1 cellular context compared by ENCODE assay signal in genomic region chr17:68133370-68134045, GRCh38.
TF ChIP-seq lines count a peak whose summit lies in the region.

No MANE protein-coding gene starts in this region.

TF ChIP-seq in HCT116, 20 proteins besides CTCF, POLR2A, EP300 and RAD21 (continued from another document):
- TF ChIP-seq ZBTB33 (IDR thresholded peaks at IDR 0.05; ENCODE audit: extremely low read depth, insufficient replicate concordance, low read length) (no peak), CBX3 (IDR thresholded peaks at IDR 0.05; ENCODE audit: low read depth) (no peak), SP1 (IDR thresholded peaks at IDR 0.05; ENCODE audit: low read depth) (no peak), ATF3 (IDR thresholded peaks at IDR 0.05) (no peak), SIN3A (IDR thresholded peaks at IDR 0.05; ENCODE audit: low read depth) (no peak), EZH2phosphoT487 (IDR thresholded peaks at IDR 0.05; ENCODE audit: borderline replicate concordance) (no peak), CEBPB (IDR thresholded peaks at IDR 0.05; ENCODE audit: low read depth) (no peak), EGR1 (IDR thresholded peaks at IDR 0.05; ENCODE audit: low read depth) (no peak), JUND (IDR thresholded peaks at IDR 0.05) (no peak), ELF1 (IDR thresholded peaks at IDR 0.05; ENCODE audit: borderline replicate concordance, low read depth) (no peak), YY1 (IDR thresholded peaks at IDR 0.05; ENCODE audit: extremely low read depth, insufficient replicate concordance, low read depth, low read length) (no peak), ZFX (IDR thresholded peaks at IDR 0.05) (no peak), FOSL1 (IDR thresholded peaks at IDR 0.05; ENCODE audit: low read depth) (no peak), POLR2AphosphoS5 (IDR thresholded peaks at IDR 0.05; ENCODE audit: low read depth, low read length) (no peak)
TF ChIP-seq in HCT116: peak in this region for 0.
